ENCODE assay signal across 8 cellular contexts in the genomic region with DNA sequence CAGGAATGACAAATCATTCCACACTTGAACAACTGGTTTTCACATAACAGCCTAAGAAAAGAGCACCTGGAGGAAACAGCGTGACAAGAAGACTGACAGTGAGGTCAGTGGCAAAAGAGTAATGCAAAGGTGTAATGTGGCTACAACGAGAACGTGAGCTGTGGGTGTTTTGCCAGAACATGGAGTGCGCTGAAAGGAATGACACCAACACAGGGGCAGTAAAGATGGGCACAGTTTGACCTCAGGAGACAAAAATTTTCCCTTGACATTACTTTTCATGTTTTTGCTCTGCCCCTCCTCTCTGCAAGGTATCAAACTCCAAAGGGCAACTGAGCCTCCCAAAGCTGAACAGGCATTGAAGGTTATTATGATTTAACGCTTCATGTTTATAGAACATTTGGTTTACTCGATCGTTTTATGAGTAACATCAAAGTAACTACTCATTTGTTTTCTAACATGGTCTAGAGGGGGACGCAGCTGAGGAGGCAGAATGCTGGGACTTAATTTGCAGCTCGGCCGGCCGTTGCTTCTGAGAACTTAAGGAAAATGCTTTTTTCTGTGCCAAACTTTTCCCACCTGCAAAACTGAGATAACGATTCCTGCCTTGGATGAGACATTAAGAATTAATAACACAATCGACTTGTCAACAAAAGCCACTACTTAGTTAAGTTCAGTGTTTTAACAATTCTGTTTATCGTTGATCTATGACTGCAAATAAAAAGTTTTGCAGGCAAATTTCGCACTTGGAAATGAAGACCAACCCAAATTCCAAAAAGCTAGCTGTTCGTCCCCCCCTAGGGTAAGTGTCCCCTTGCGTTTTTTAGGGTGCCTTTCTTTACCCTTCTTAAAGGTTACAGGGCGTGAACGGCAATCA. TPM values are rescaled to one million over a fixed set of nuclear protein-coding genes. Genes with fewer than 3 reads are reported as not detected.
A peak's percentile ranks its signal among the peaks of the same experiment; 100 is the strongest.
DNase-seq lines count a peak whose midpoint lies in the region; ATAC-seq, FAIRE-seq and TF ChIP-seq lines count a peak whose summit lies in the region.

No MANE protein-coding gene starts in this region.

- no peak for TF ChIP-seq POLR2A in endothelial cell of umbilical vein (IDR thresholded peaks at IDR 0.05; ENCODE audit: low read depth, low read length)

- no peaks in the 10 kb centered on the region for H3K9me2 ChIP-seq in PC-3 (replicated peaks; ENCODE audit: low read length)

- no peaks in the 10 kb centered on the region for H3K27me3 ChIP-seq in CD8-positive, alpha-beta T cell (ENCODE audit: insufficient read depth, low read length)
- H3K27me3 ChIP-seq in PC-3 (ENCODE audit: low read length) (no peaks in the 10 kb centered on the region), endothelial cell of umbilical vein (ENCODE audit: control insufficient read depth in 2 of 2, insufficient read depth in 2 of 2, low read length in 2 of 2) (no peaks in the 10 kb centered on the region), neural progenitor cell (no peaks in the 10 kb centered on the region)

- peak overlapping the region; percentile 91 for H3K27ac Mint-ChIP-seq in CD8-positive, alpha-beta T cell
- peak overlapping the region; percentile 98 for H3K27ac Mint-ChIP-seq in neural progenitor cell

- peak overlapping the region; percentile 90 for H3K4me3 Mint-ChIP-seq in CD8-positive, alpha-beta T cell
- peak overlapping the region; percentile 95 for H3K4me3 Mint-ChIP-seq in neural progenitor cell

- peak overlapping the region; percentile 96 for H3K4me2 ChIP-seq in PC-3 (ENCODE audit: low read length)
- peak overlapping the region; percentile 99 for H3K4me2 ChIP-seq in endothelial cell of umbilical vein (ENCODE audit: insufficient read depth, low read length)
- peak overlapping the region; percentile 81 for H3K4me2 ChIP-seq in neural progenitor cell

- H3K36me3 Mint-ChIP-seq in CD8-positive, alpha-beta T cell = peaks cover 20% of the 10 kb centered on the region
- H3K36me3 Mint-ChIP-seq in neural progenitor cell = peaks cover 13% of the 10 kb centered on the region

- H3K9me3 Mint-ChIP-seq in CD8-positive, alpha-beta T cell = no peaks in the 10 kb centered on the region
- H3K9me3 Mint-ChIP-seq in neural progenitor cell = no peaks in the 10 kb centered on the region

- intact Hi-C loops in CD8-positive, alpha-beta T cell (cut with DNase I, micrococcal nuclease) = loop anchor here (1.0 to 2.0 kb wide), 6 partner anchors 25 to 51 kb away; partner anchors contain the start of genes AJUBA (in 1 of the 2), PRMT5 (in 1 of the 2) and RBM23 (in 1 of the 2)
- intact Hi-C loops in PC-3 (cut with micrococcal nuclease) = loop anchor here (1.0 kb wide), 1 partner anchor 26 kb away; no protein-coding TSS in a partner anchor
- intact Hi-C loops in endothelial cell of umbilical vein (cut with micrococcal nuclease) = loop anchor here (1.0 to 2.0 kb wide), 2 partner anchors 21 to 26 kb away; no protein-coding TSS in a partner anchor

- H3K9me3 ChIP-seq in CD8-positive, alpha-beta T cell (ENCODE audit: low read length) = no peaks in the 10 kb centered on the region
- no peaks in the 10 kb centered on the region for H3K9me3 ChIP-seq in PC-3 (ENCODE audit: low read length)
- H3K9me3 ChIP-seq in endothelial cell of umbilical vein (replicated peaks; ENCODE audit: control insufficient read depth, insufficient read depth, low read length) = no peaks in the 10 kb centered on the region
- H3K9me3 ChIP-seq in neural progenitor cell (ENCODE audit: low read depth) = no peaks in the 10 kb centered on the region

- H3K79me2 ChIP-seq in PC-3 (ENCODE audit: low read length) (peaks cover 14% of the 10 kb centered on the region), endothelial cell of umbilical vein (ENCODE audit: control insufficient read depth, insufficient read depth, low read length) (no peaks in the 10 kb centered on the region), neural progenitor cell (ENCODE audit: low read depth) (peaks cover 16% of the 10 kb centered on the region)

- H3K27me3 Mint-ChIP-seq in CD8-positive, alpha-beta T cell (ENCODE audit: low read depth) = no peaks in the 10 kb centered on the region
- no peaks in the 10 kb centered on the region for H3K27me3 Mint-ChIP-seq in neural progenitor cell (ENCODE audit: insufficient read depth, low read depth)

- H3F3A ChIP-seq in PC-3 (ENCODE audit: low read length, unreplicated experiment) (no peaks in the 10 kb centered on the region), neural progenitor cell (ENCODE audit: low read depth) (peaks cover 7% of the 10 kb centered on the region)

- H3K4me1 ChIP-seq in CD8-positive, alpha-beta T cell (ENCODE audit: insufficient read depth, low read length) = peaks cover 16% of the 10 kb centered on the region
- H3K4me1 ChIP-seq in PC-3 (ENCODE audit: insufficient read depth, low read length) = peaks cover 12% of the 10 kb centered on the region
- peaks cover 10% of the 10 kb centered on the region for H3K4me1 ChIP-seq in endothelial cell of umbilical vein (ENCODE audit: control insufficient read depth, extremely low read depth, insufficient read depth, low read length)
- peaks cover 7% of the 10 kb centered on the region for H3K4me1 ChIP-seq in neural progenitor cell

- H3K36me3 ChIP-seq in CD8-positive, alpha-beta T cell (ENCODE audit: insufficient read depth, low read length) = no peaks in the 10 kb centered on the region
- peaks cover 9% of the 10 kb centered on the region for H3K36me3 ChIP-seq in PC-3 (ENCODE audit: low read depth, low read length)
- H3K36me3 ChIP-seq in endothelial cell of umbilical vein (ENCODE audit: control insufficient read depth in 2 of 2, extremely low read depth in 1 of 2, insufficient read depth in 2 of 2, low read length in 2 of 2) = no peaks in the 10 kb centered on the region
- H3K36me3 ChIP-seq in neural progenitor cell = peaks cover 5% of the 10 kb centered on the region

- POLR2A ChIA-PET in CD8-positive, alpha-beta T cell (lab: Charles Lee) = interaction anchor here (0.6 to 2.6 kb wide), 11 partner anchors 9 to 400 kb away, joined by 3 to 20 read pairs (median 4); partner anchors contain the start of genes ACIN1, C14orf119, CDH24 and DAD1
- POLR2A ChIA-PET in PC-3 (lab: Charles Lee; ENCODE audit: unreplicated experiment) (interaction anchor here (0.5 to 0.7 kb wide), 3 partner anchors 22 to 51 kb away, joined by 3 to 12 read pairs (median 4); no protein-coding TSS in a partner anchor), endothelial cell of umbilical vein (lab: Charles Lee) (interaction anchor here (0.6 to 1.6 kb wide), 3 partner anchors 11 to 116 kb away, joined by 3 to 6 read pairs (median 5); partner anchors contain the start of gene PRMT5)

- no peaks in the 10 kb centered on the region for H4K20me1 ChIP-seq in PC-3 (ENCODE audit: low read length)
- H4K20me1 ChIP-seq in endothelial cell of umbilical vein (replicated peaks; ENCODE audit: control insufficient read depth, extremely low read depth, insufficient read depth, low read length) = no peaks in the 10 kb centered on the region
- no peaks in the 10 kb centered on the region for H4K20me1 ChIP-seq in neural progenitor cell (ENCODE audit: low read depth)

- no peak for ATAC-seq in CD8-positive, alpha-beta T cell
- ATAC-seq in PC-3 (no peak), GM18511 (IDR thresholded peaks at IDR 0.05; ENCODE audit: unreplicated experiment) (no peak)

- peak overlapping the region; percentile 69 for H3K27ac ChIP-seq in CD8-positive, alpha-beta T cell (ENCODE audit: low read depth, low read length)
- H3K27ac ChIP-seq in PC-3 (ENCODE audit: low read length) = peak overlapping the region; percentile 78
- H3K27ac ChIP-seq in endothelial cell of umbilical vein (ENCODE audit: insufficient read depth, low read depth, low read length) = peak overlapping the region; percentile 82
- H3K27ac ChIP-seq in neural progenitor cell = no peak overlapping the region

- no peak for DNase-seq in CD8-positive, alpha-beta T cell
- peak; percentile 70 for DNase-seq in PC-3
- peak; percentile 53 for DNase-seq in endothelial cell of umbilical vein (ENCODE audit: low read depth, low spot score)
- no peak for DNase-seq in neural progenitor cell (ENCODE audit: low spot score)
- no peak for DNase-seq in MV-4-11 (lab: John Stamatoyannopoulos, UW)
- DNase-seq in GM10266 (ENCODE audit: extremely low spot score) = no peak
- no peak for DNase-seq in NCI-H748 (lab: John Stamatoyannopoulos, UW; ENCODE audit: unreplicated experiment)

- H3K9me1 ChIP-seq in endothelial cell of umbilical vein (replicated peaks; ENCODE audit: control insufficient read depth, extremely low read depth, insufficient read depth, low read length) = no peaks in the 10 kb centered on the region

- peaks cover 16% of the 10 kb centered on the region for H3K4me1 Mint-ChIP-seq in CD8-positive, alpha-beta T cell (ENCODE audit: low read depth)
- peaks cover 16% of the 10 kb centered on the region for H3K4me1 Mint-ChIP-seq in neural progenitor cell

- CTCF ChIA-PET in CD8-positive, alpha-beta T cell (lab: Charles Lee) = interaction anchor here (0.7 to 2.9 kb wide), 12 partner anchors 15 to 339 kb away, joined by 3 to 17 read pairs (median 4); partner anchors contain the start of gene AJUBA
- CTCF ChIA-PET in PC-3 (lab: Charles Lee) (interaction anchor here (1.2 to 2.4 kb wide), 2 partner anchors 26 to 30 kb away, joined by 4 to 11 read pairs; partner anchors contain the start of gene PRMT5), endothelial cell of umbilical vein (lab: Charles Lee) (interaction anchor here (0.7 to 4.0 kb wide), 15 partner anchors 9 to 399 kb away, joined by 3 to 23 read pairs (median 5); partner anchors contain the start of genes AJUBA and PRMT5)

- H3K4me3 ChIP-seq in CD8-positive, alpha-beta T cell (ENCODE audit: low read depth, low read length) = peak overlapping the region; percentile 95
- H3K4me3 ChIP-seq in PC-3 (ENCODE audit: low read length) = peak overlapping the region; percentile 84
- H3K4me3 ChIP-seq in endothelial cell of umbilical vein (replicated peaks in 1 of 3; ENCODE audit: insufficient read depth in 1 of 3, low read depth in 1 of 3, low read length in 3 of 3) = peak overlapping the region; percentile 52 to 96 (median 94)
- peak overlapping the region; percentile 68 for H3K4me3 ChIP-seq in neural progenitor cell

- FAIRE-seq in endothelial cell of umbilical vein (lab: Jason Lieb, UNC) = peak; percentile 55

- H2AFZ ChIP-seq in PC-3 (ENCODE audit: low read length) (peak overlapping the region; percentile 94), endothelial cell of umbilical vein (ENCODE audit: low read depth, low read length) (peak overlapping the region; percentile 99), neural progenitor cell (replicated peaks) (peak overlapping the region; percentile 97)

- H3K9ac ChIP-seq in PC-3 (ENCODE audit: low read length) (peak overlapping the region; percentile 89), endothelial cell of umbilical vein (replicated peaks; ENCODE audit: extremely low read depth, insufficient read depth, low read length) (peak overlapping the region; percentile 92), neural progenitor cell (peak overlapping the region; percentile 79)

- no peak for TF ChIP-seq CTCF in CD8-positive, alpha-beta T cell (IDR thresholded peaks at IDR 0.05)
- TF ChIP-seq CTCF in PC-3 (conservative IDR thresholded peaks at IDR 0.05; ENCODE audit: low read depth, low read length) (no peak), endothelial cell of umbilical vein (IDR thresholded peaks at IDR 0.05; ENCODE audit: extremely low read depth in 1 of 2, insufficient read depth in 1 of 2, low read depth in 1 of 2, low read length in 2 of 2) (no peak), neural progenitor cell (IDR thresholded peaks at IDR 0.05) (no peak), GM10266 (IDR thresholded peaks at IDR 0.05; ENCODE audit: control insufficient read depth, insufficient read depth, low read depth, missing control alignments) (no peak)

- dilution Hi-C loops in endothelial cell of umbilical vein (cut with MboI; ENCODE audit: extremely low pct_ligation_motif_present, low sequenced_read_pairs) = no loop called here

- BruUV-seq in PC-3 (replicated peaks; lab: Mats Ljungman, UMichigan) = no TSS peak
- BruUV-seq in endothelial cell of umbilical vein (replicated peaks; lab: Mats Ljungman, UMichigan) = no TSS peak

RNA-seq across cellular contexts. Expression of gene HAUS4, which starts 1.0 kb away (rescaled TPM):
- total RNA-seq in CD8-positive, alpha-beta T cell = 10 to 100 TPM; 11.9 to 15.3 TPM
- total RNA-seq in PC-3 (2014; rRNA removed) (54.5 and 56.2 TPM in 2 replicates), endothelial cell of umbilical vein (33.8 and 37.4 TPM in 2 replicates), neural progenitor cell (ENCODE audit: low replicate concordance) (93.3 and 103 TPM in 2 replicates)
- polyA plus RNA-seq in endothelial cell of umbilical vein = 23.5 and 30.3 TPM in 2 replicates
- 40.9 and 41.1 TPM in 2 replicates for polyA plus RNA-seq in endothelial cell of umbilical vein (2011; cell fraction: cytosol; rRNA removed)
- 60.0 and 60.8 TPM in 2 replicates for polyA plus RNA-seq in endothelial cell of umbilical vein (2011; cell fraction: nucleus; rRNA removed)
- 29.9 and 35.9 TPM in 2 replicates for polyA plus RNA-seq in endothelial cell of umbilical vein (2012)
- polyA minus RNA-seq in endothelial cell of umbilical vein = 23.1 and 29.5 TPM in 2 replicates
- polyA minus RNA-seq in endothelial cell of umbilical vein (2011; cell fraction: cytosol; rRNA and poly(A)+ RNA removed) = 29.3 TPM
- polyA minus RNA-seq in endothelial cell of umbilical vein (2011; cell fraction: nucleus; rRNA and poly(A)+ RNA removed) = 17.8 and 31.6 TPM in 2 replicates

RNA-seq across cellular contexts. Expression of gene AJUBA, which starts 26.4 kb away (rescaled TPM):
- under 1 TPM; 0.52 to 0.72 TPM for total RNA-seq in CD8-positive, alpha-beta T cell
- 81.1 and 116 TPM in 2 replicates for total RNA-seq in PC-3 (2014; rRNA removed)
- total RNA-seq in endothelial cell of umbilical vein = 54.1 and 61.7 TPM in 2 replicates
- 50.0 and 50.7 TPM in 2 replicates for polyA plus RNA-seq in endothelial cell of umbilical vein
- polyA plus RNA-seq in endothelial cell of umbilical vein (2011; cell fraction: cytosol; rRNA removed) = 41.4 and 44.7 TPM in 2 replicates
- 64.2 and 66.4 TPM in 2 replicates for polyA plus RNA-seq in endothelial cell of umbilical vein (2011; cell fraction: nucleus; rRNA removed)
- 24.6 and 40.3 TPM in 2 replicates for polyA plus RNA-seq in endothelial cell of umbilical vein (2012)
- polyA minus RNA-seq in endothelial cell of umbilical vein = 144 and 157 TPM in 2 replicates
- 62.4 TPM for polyA minus RNA-seq in endothelial cell of umbilical vein (2011; cell fraction: cytosol; rRNA and poly(A)+ RNA removed)
- polyA minus RNA-seq in endothelial cell of umbilical vein (2011; cell fraction: nucleus; rRNA and poly(A)+ RNA removed) = 65.9 and 69.6 TPM in 2 replicates
- 99.6 and 147 TPM in 2 replicates for total RNA-seq in neural progenitor cell (ENCODE audit: low replicate concordance)

RNA-seq across cellular contexts. Expression of gene PRMT5, which starts 26.8 kb away (rescaled TPM):
- total RNA-seq in CD8-positive, alpha-beta T cell = 10 to 100 TPM; 14.3 to 15.2 TPM
- 101 and 113 TPM in 2 replicates for total RNA-seq in PC-3 (2014; rRNA removed)
- total RNA-seq in endothelial cell of umbilical vein = 67.2 and 73.1 TPM in 2 replicates
- polyA plus RNA-seq in endothelial cell of umbilical vein = 185 and 197 TPM in 2 replicates
- polyA plus RNA-seq in endothelial cell of umbilical vein (2011; cell fraction: cytosol; rRNA removed) = 149 and 155 TPM in 2 replicates
- polyA plus RNA-seq in endothelial cell of umbilical vein (2011; cell fraction: nucleus; rRNA removed) = 153 and 169 TPM in 2 replicates
- polyA plus RNA-seq in endothelial cell of umbilical vein (2012) = 59.8 and 91.5 TPM in 2 replicates
- polyA minus RNA-seq in endothelial cell of umbilical vein = 170 and 188 TPM in 2 replicates
- polyA minus RNA-seq in endothelial cell of umbilical vein (2011; cell fraction: cytosol; rRNA and poly(A)+ RNA removed) = 142 TPM
- 38.8 and 62.8 TPM in 2 replicates for polyA minus RNA-seq in endothelial cell of umbilical vein (2011; cell fraction: nucleus; rRNA and poly(A)+ RNA removed)
- total RNA-seq in neural progenitor cell (ENCODE audit: low replicate concordance) = 54.6 and 97.6 TPM in 2 replicates

RNA-seq across cellular contexts. Expression of gene RBM23, which starts 37.0 kb away (rescaled TPM):
- total RNA-seq in CD8-positive, alpha-beta T cell = 100 to 1,000 TPM; 135 to 141 TPM
- total RNA-seq in PC-3 (2014; rRNA removed) = 78.9 and 94.9 TPM in 2 replicates
- total RNA-seq in endothelial cell of umbilical vein = 61.0 and 68.9 TPM in 2 replicates
- polyA plus RNA-seq in endothelial cell of umbilical vein = 67.7 and 73.3 TPM in 2 replicates
- polyA plus RNA-seq in endothelial cell of umbilical vein (2011; cell fraction: cytosol; rRNA removed) = 61.4 and 66.0 TPM in 2 replicates
- polyA plus RNA-seq in endothelial cell of umbilical vein (2011; cell fraction: nucleus; rRNA removed) = 95.9 and 110 TPM in 2 replicates
- 34.1 and 39.0 TPM in 2 replicates for polyA plus RNA-seq in endothelial cell of umbilical vein (2012)
- 89.3 and 101 TPM in 2 replicates for polyA minus RNA-seq in endothelial cell of umbilical vein
- 28.7 TPM for polyA minus RNA-seq in endothelial cell of umbilical vein (2011; cell fraction: cytosol; rRNA and poly(A)+ RNA removed)
- polyA minus RNA-seq in endothelial cell of umbilical vein (2011; cell fraction: nucleus; rRNA and poly(A)+ RNA removed) = 57.6 and 59.9 TPM in 2 replicates
- 139 and 170 TPM in 2 replicates for total RNA-seq in neural progenitor cell (ENCODE audit: low replicate concordance)

RNA-seq across cellular contexts. Expression of gene C14orf93, which starts 54.0 kb away (rescaled TPM):
- 1 to 10 TPM; 5.6 to 7.7 TPM for total RNA-seq in CD8-positive, alpha-beta T cell
- 5.8 and 6.2 TPM in 2 replicates for total RNA-seq in PC-3 (2014; rRNA removed)
- total RNA-seq in endothelial cell of umbilical vein = 5.4 and 7.1 TPM in 2 replicates
- polyA plus RNA-seq in endothelial cell of umbilical vein = 9.2 and 10.0 TPM in 2 replicates
- polyA plus RNA-seq in endothelial cell of umbilical vein (2011; cell fraction: cytosol; rRNA removed) = 9.5 and 10.0 TPM in 2 replicates
- 11.5 and 18.1 TPM in 2 replicates for polyA plus RNA-seq in endothelial cell of umbilical vein (2011; cell fraction: nucleus; rRNA removed)
- polyA plus RNA-seq in endothelial cell of umbilical vein (2012) = 5.9 and 6.8 TPM in 2 replicates
- 16.4 and 19.1 TPM in 2 replicates for polyA minus RNA-seq in endothelial cell of umbilical vein
- 5.2 TPM for polyA minus RNA-seq in endothelial cell of umbilical vein (2011; cell fraction: cytosol; rRNA and poly(A)+ RNA removed)
- polyA minus RNA-seq in endothelial cell of umbilical vein (2011; cell fraction: nucleus; rRNA and poly(A)+ RNA removed) = 5.0 and 6.1 TPM in 2 replicates
- 8.2 and 11.0 TPM in 2 replicates for total RNA-seq in neural progenitor cell (ENCODE audit: low replicate concordance)

Comparison
In these comparisons a context has a peak if more than half of its experiments do, and no peak if none do; other contexts are left out.
1. DNase-seq: peak in PC-3 (single experiment) and endothelial cell of umbilical vein (single experiment); none in CD8-positive, alpha-beta T cell (0 of 7), neural progenitor cell (single experiment), MV-4-11 (single experiment), GM10266 (single experiment) and NCI-H748 (single experiment).
2. RNA of gene AJUBA, which starts 26.4 kb away (total RNA-seq): 99.6 to 147 TPM in neural progenitor cell, 81.1 to 116 TPM in PC-3 and 54.1 to 61.7 TPM in endothelial cell of umbilical vein; 0.52 to 0.72 TPM in CD8-positive, alpha-beta T cell; every median in the first group is over 10 times any median in the second.
3. Peak in every context shown above with its lines, with median percentiles within 50 percentile points of each other: H3K4me3 ChIP-seq, H2AFZ ChIP-seq, H3K4me2 ChIP-seq and H3K9ac ChIP-seq.